ENCODE assay signal across 16 cellular contexts in genomic region chr17:72720494-72720825, GRCh38.
DNase-seq lines count a peak whose midpoint lies in the region; ATAC-seq and TF ChIP-seq lines count a peak whose summit lies in the region.
"Had no signal": no experiment of that assay in that cellular context is flagged by ENCODE, and none has a peak within 500 bp of the region (broad histone marks: within the 10 kb centered on the region; RNA-seq: fewer than 3 reads in every experiment).

No MANE protein-coding gene starts in this region.

- peak overlapping the region; percentile 96 for H3K27ac Mint-ChIP-seq in effector memory CD8-positive, alpha-beta T cell

- CTCF ChIA-PET in SK-N-SH (lab: Yijun Ruan, JAX) = interaction anchor here (1.1 to 7.7 kb wide), 5 partner anchors 7 to 471 kb away, joined by 4 to 104 read pairs (median 35); no protein-coding TSS in a partner anchor

- TF ChIP-seq RAD21 in SK-N-SH (IDR thresholded peaks at IDR 0.05; ENCODE audit: low read length) = no peak

- TF ChIP-seq CTCF in SK-N-SH (IDR thresholded peaks at IDR 0.05) = no peak
- TF ChIP-seq CTCF in Loucy (conservative IDR thresholded peaks at IDR 0.05; ENCODE audit: low read length) = no peak

- H3K9ac ChIP-seq in SK-N-SH (no peak overlapping the region), Loucy (ENCODE audit: low read depth, low read length, poor library complexity, severe bottlenecking) (peak overlapping the region; percentile 29)
- peak overlapping the region in 1 of 11 experiments; percentile 36; a peak in 3 of 22 replicates for H3K9ac ChIP-seq in BLaER1 treated with 17β-estradiol and CSF1 and Interleukin-3, amounts not matched to agents 10 nM and 100 nM
- H3K9ac ChIP-seq: GM23248 had no signal

- H3K9me2 ChIP-seq in SK-N-SH (no peaks in the 10 kb centered on the region), Loucy (replicated peaks; ENCODE audit: low read depth, low read length) (no peaks in the 10 kb centered on the region)

- no peaks in the 10 kb centered on the region for H3K27me3 Mint-ChIP-seq in effector memory CD8-positive, alpha-beta T cell

- no peaks in the 10 kb centered on the region for H3K9me3 ChIP-seq in SK-N-SH
- no peaks in the 10 kb centered on the region for H3K9me3 ChIP-seq in BLaER1 treated with 17β-estradiol and CSF1 and Interleukin-3, amounts not matched to agents 10 nM and 100 nM (replicated peaks in 1 of 11)
- H3K9me3 ChIP-seq in Loucy (ENCODE audit: insufficient read depth, low read depth, low read length) = no peaks in the 10 kb centered on the region

- H3K4me3 ChIP-seq in SK-N-SH (ENCODE audit: low read depth in 2 of 2, low read length in 1 of 2) = no peak overlapping the region
- no peak overlapping the region for H3K4me3 ChIP-seq in BLaER1 treated with 17β-estradiol and CSF1 and Interleukin-3, amounts not matched to agents 10 nM and 100 nM
- peak overlapping the region; percentile 26 for H3K4me3 ChIP-seq in Loucy (ENCODE audit: low read length, poor library complexity, severe bottlenecking)
- H3K4me3 ChIP-seq: GM23248 had no signal

- peaks cover 8% of the 10 kb centered on the region for H3F3A ChIP-seq in SK-N-SH (replicated peaks; ENCODE audit: insufficient read depth)
- no peaks in the 10 kb centered on the region for H3F3A ChIP-seq in Loucy (ENCODE audit: low read depth)

- H2AFZ ChIP-seq in SK-N-SH (ENCODE audit: low read depth) = no peak overlapping the region
- H2AFZ ChIP-seq in Loucy (ENCODE audit: low read length) = no peak overlapping the region
- H2AFZ ChIP-seq: GM23248 had no signal

- peaks cover 16 to 21% of the 10 kb centered on the region in 2 donors for H3K4me1 Mint-ChIP-seq in effector memory CD8-positive, alpha-beta T cell (ENCODE audit: low read depth in 2 of 2)

- H3K4me1 ChIP-seq in SK-N-SH (ENCODE audit: control insufficient read depth in 1 of 2, insufficient read depth in 2 of 2, low read depth in 1 of 2, low read length in 1 of 2) = peaks cover 5 to 9% of the 10 kb centered on the region in 2 experiments; a peak in 3 of 4 replicates
- H3K4me1 ChIP-seq in BLaER1 treated with 17β-estradiol and CSF1 and Interleukin-3, amounts not matched to agents 10 nM and 100 nM = peaks cover 22 to 41% (median 31%) of the 10 kb centered on the region in 10 experiments
- peaks cover 18% of the 10 kb centered on the region for H3K4me1 ChIP-seq in Loucy (ENCODE audit: insufficient read depth, low read length, poor library complexity, severe bottlenecking)

- no peaks in the 10 kb centered on the region for H3K9me3 Mint-ChIP-seq in effector memory CD8-positive, alpha-beta T cell

- H3K4me2 ChIP-seq in SK-N-SH (no peak overlapping the region), Loucy (ENCODE audit: low read depth, low read length, poor library complexity, severe bottlenecking) (peak overlapping the region; percentile 63)
- H3K4me2 ChIP-seq in BLaER1 treated with 17β-estradiol and CSF1 and Interleukin-3, amounts not matched to agents 10 nM and 100 nM = peak overlapping the region; percentile 78 to 97 (median 86)

- intact Hi-C loops in left ventricle myocardium superior (cut with micrococcal nuclease) = loop anchor here (10.0 kb wide), 2 partner anchors 434 to 464 kb away; no protein-coding TSS in a partner anchor

- ATAC-seq in SK-N-SH treated with all-trans-retinoic acid at 6 μM for 48 hours (no peak), left ventricle myocardium superior (no peak)
- ATAC-seq in effector memory CD8-positive, alpha-beta T cell (replicated peaks) = no peak

- no peak for TF ChIP-seq EP300 in SK-N-SH (IDR thresholded peaks at IDR 0.05; ENCODE audit: borderline replicate concordance in 1 of 2, low read depth in 1 of 2, low read length in 1 of 2)

- H3K36me3 Mint-ChIP-seq in effector memory CD8-positive, alpha-beta T cell (ENCODE audit: insufficient read depth) = peaks cover 6% of the 10 kb centered on the region

- no peak for DNase-seq in SK-N-SH
- DNase-seq in effector memory CD8-positive, alpha-beta T cell = no peak
- DNase-seq in SIG-M5 (lab: John Stamatoyannopoulos, UW) = no peak
- DNase-seq in stimulated activated CD4-positive, alpha-beta T cell treated with anti-CD3 and anti-CD28 coated beads, Interleukin-12 subunit alpha, Interleukin-12 subunit beta, amount 100 ng/mL, for 4 hours = no peak
- no peak for DNase-seq in left ventricle myocardium superior
- DNase-seq: Calu3, GM23248, Karpas-422, NCI-H1105 treated with DMSO at 0.1 percent for 48 hours, NCI-H187, NCI-H446, NCI-H748 treated with DMSO at 0.1 percent for 48 hours had no signal

- H3K27me3 ChIP-seq in SK-N-SH (ENCODE audit: insufficient read depth) (no peaks in the 10 kb centered on the region), Loucy (ENCODE audit: insufficient read depth, low read length, poor library complexity, severe bottlenecking) (no peaks in the 10 kb centered on the region)
- H3K27me3 ChIP-seq in BLaER1 treated with 17β-estradiol and CSF1 and Interleukin-3, amounts not matched to agents 10 nM and 100 nM = 0 out of 22 replicates have a peak, but pooled peaks cover 0 to 3% (median 0%) of the 10 kb centered on the region in 11 experiments

- H4K20me1 ChIP-seq in SK-N-SH (ENCODE audit: insufficient read depth) = no peaks in the 10 kb centered on the region
- H4K20me1 ChIP-seq in BLaER1 treated with 17β-estradiol and CSF1 and Interleukin-3, amounts not matched to agents 10 nM and 100 nM = peaks cover 0 to 9% (median 0%) of the 10 kb centered on the region in 11 experiments; a peak in 2 of 22 replicates
- no peaks in the 10 kb centered on the region for H4K20me1 ChIP-seq in Loucy (ENCODE audit: insufficient read depth, low read length, poor library complexity, severe bottlenecking)

- H3K27ac ChIP-seq in SK-N-SH (ENCODE audit: low read depth in 2 of 2, low read length in 1 of 2) = no peak overlapping the region
- H3K27ac ChIP-seq in BLaER1 treated with 17β-estradiol and CSF1 and Interleukin-3, amounts not matched to agents 10 nM and 100 nM = peak overlapping the region in 4 of 11 experiments; percentile 58 to 63 (median 59); a peak in 5 of 22 replicates
- H3K27ac ChIP-seq: 22Rv1, GM23248 had no signal

- H3K79me2 ChIP-seq in SK-N-SH (ENCODE audit: insufficient read depth) (no peaks in the 10 kb centered on the region), Loucy (ENCODE audit: insufficient read depth, low read length) (no peaks in the 10 kb centered on the region)

- H3K36me3 ChIP-seq in SK-N-SH (replicated peaks in 1 of 2; ENCODE audit: control insufficient read depth in 1 of 2, insufficient read depth in 2 of 2, low read length in 1 of 2) = no peaks in the 10 kb centered on the region
- no peaks in the 10 kb centered on the region; a peak in 1 of 22 replicates for H3K36me3 ChIP-seq in BLaER1 treated with 17β-estradiol and CSF1 and Interleukin-3, amounts not matched to agents 10 nM and 100 nM
- H3K36me3 ChIP-seq in Loucy (ENCODE audit: insufficient read depth, low read length) = no peaks in the 10 kb centered on the region

- 100% methylated on average over 1 of the region's 1 CpG for WGBS in SK-N-SH (ENCODE audit: low lambda C conversion rate)

- peak overlapping the region; percentile 84 to 85 for H3K4me3 Mint-ChIP-seq in effector memory CD8-positive, alpha-beta T cell

- POLR2A ChIA-PET in SK-N-SH (lab: Yijun Ruan, JAX) = interaction anchor here (0.6 kb wide), 1 partner anchor 134 kb away, joined by 3 read pairs; no protein-coding TSS in a partner anchor

TF ChIP-seq in SK-N-SH, 30 proteins besides CTCF, POLR2A, EP300 and RAD21 (continues in another document):
- TF ChIP-seq, protein P1, sequence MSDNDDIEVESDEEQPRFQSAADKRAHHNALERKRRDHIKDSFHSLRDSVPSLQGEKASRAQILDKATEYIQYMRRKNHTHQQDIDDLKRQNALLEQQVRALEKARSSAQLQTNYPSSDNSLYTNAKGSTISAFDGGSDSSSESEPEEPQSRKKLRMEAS (IDR thresholded peaks at IDR 0.05; ENCODE audit: low read depth) = no peak

TF ChIP-seq in SK-N-SH treated with all-trans-retinoic acid at 6 μM for 48 hours, 23 proteins besides CTCF, POLR2A, EP300 and RAD21 (continues in another document):
- TF ChIP-seq RARB (CRISPR knock-in tag; IDR thresholded peaks at IDR 0.05) = no peak
- no peak for TF ChIP-seq ZFP30 (CRISPR knock-in tag; IDR thresholded peaks at IDR 0.05)
- TF ChIP-seq ZC3H10 (CRISPR knock-in tag; IDR thresholded peaks at IDR 0.05) = no peak
- no peak for TF ChIP-seq ZFP3 (CRISPR knock-in tag; IDR thresholded peaks at IDR 0.05)
- no peak for TF ChIP-seq TSHZ2 (CRISPR knock-in tag; IDR thresholded peaks at IDR 0.05)
- no peak for TF ChIP-seq ISL1 (CRISPR knock-in tag; IDR thresholded peaks at IDR 0.05)
